Comparison of ENCODE assay signal across 1 cellular context in genomic region chr6:99568103-99568933, GRCh38.
A peak's percentile ranks its signal among the peaks of the same experiment; 100 is the strongest.
TF ChIP-seq lines count a peak whose summit lies in the region.

Gene CCNC (minus strand): TSS chr6:99568660. CDS start chr6:99568527, 133 bp downstream.

TF ChIP-seq in HepG2, 621 proteins besides CTCF, POLR2A, EP300 and RAD21 (continued from another document and continues in another):
- TF ChIP-seq MNT (IDR thresholded peaks at IDR 0.05) (no peak), MBD4 (IDR thresholded peaks at IDR 0.05; ENCODE audit: borderline replicate concordance, low read length) (no peak; the same call in 1 of the 2 replicates), ELF1 (CRISPR knock-in tag; IDR thresholded peaks at IDR 0.05) (peak; percentile 85), ZNF605 (CRISPR knock-in tag; IDR thresholded peaks at IDR 0.05) (no peak; the same call in 1 of the 2 replicates), ZNF746 (CRISPR knock-in tag; IDR thresholded peaks at IDR 0.05) (no peak; the same call in 1 of the 2 replicates), ZFY (CRISPR knock-in tag; IDR thresholded peaks at IDR 0.05) (peak; percentile 99), IRF1 (CRISPR knock-in tag; IDR thresholded peaks at IDR 0.05; ENCODE audit: low read depth) (0 out of 2 replicates have a peak, but pooled peaks have one; percentile 85), ZNF263 (CRISPR knock-in tag; IDR thresholded peaks at IDR 0.05) (peak; percentile 75), ZNF205 (CRISPR knock-in tag; IDR thresholded peaks at IDR 0.05) (peak; percentile 94), POGZ (CRISPR knock-in tag; IDR thresholded peaks at IDR 0.05) (peak; percentile 99), NFYB (CRISPR knock-in tag; IDR thresholded peaks at IDR 0.05) (no peak; the same call in 1 of the 2 replicates), THAP11 (CRISPR knock-in tag; IDR thresholded peaks at IDR 0.05) (peak; percentile 92), ZNF317 (CRISPR knock-in tag; IDR thresholded peaks at IDR 0.05) (peak; percentile 76), SCMH1 (CRISPR knock-in tag; IDR thresholded peaks at IDR 0.05; ENCODE audit: borderline replicate concordance) (no peak), HOXA9 (CRISPR knock-in tag; IDR thresholded peaks at IDR 0.05; ENCODE audit: borderline replicate concordance) (no peak), ZNF597 (CRISPR knock-in tag; IDR thresholded peaks at IDR 0.05) (no peak), SIN3B (IDR thresholded peaks at IDR 0.05; ENCODE audit: low read length) (peak; percentile 69; the same call in 1 of the 2 replicates), ZNF670 (CRISPR knock-in tag; IDR thresholded peaks at IDR 0.05; ENCODE audit: borderline replicate concordance) (peak; percentile 88; the same call in 1 of the 2 replicates), FOXA3 (CRISPR knock-in tag; IDR thresholded peaks at IDR 0.05) (peak; percentile 64), JUND (CRISPR knock-in tag; IDR thresholded peaks at IDR 0.05) (peak; percentile 57), ZSCAN29 (CRISPR knock-in tag; conservative IDR thresholded peaks at IDR 0.05) (peak; percentile 63; the same call in 1 of the 2 replicates), BRCA1 (CRISPR knock-in tag; IDR thresholded peaks at IDR 0.05) (peak; percentile 72; the same call in 1 of the 2 replicates), ZMYM4 (CRISPR knock-in tag; IDR thresholded peaks at IDR 0.05) (peak; percentile 99), ELK4 (CRISPR knock-in tag; IDR thresholded peaks at IDR 0.05; ENCODE audit: borderline replicate concordance) (no peak), KAT2B (IDR thresholded peaks at IDR 0.05; ENCODE audit: borderline replicate concordance, low read depth, low read length) (no peak), HNRNPH1 (optimal IDR thresholded peaks at IDR 0.05; ENCODE audit: low read depth, low read length) (no peak), HNF1B (CRISPR knock-in tag; IDR thresholded peaks at IDR 0.05) (peak; percentile 90), TBX3 (IDR thresholded peaks at IDR 0.05; ENCODE audit: borderline replicate concordance) (peak; percentile 59; the same call in 1 of the 2 replicates), PAX8 (CRISPR knock-in tag; IDR thresholded peaks at IDR 0.05; ENCODE audit: borderline replicate concordance) (0 out of 2 replicates have a peak, but pooled peaks have one; percentile 79), NFATC3 (CRISPR knock-in tag; IDR thresholded peaks at IDR 0.05) (no peak), ZNF354B (CRISPR knock-in tag; IDR thresholded peaks at IDR 0.05) (peak; percentile 94; the same call in 1 of the 2 replicates), NR1H2 (CRISPR knock-in tag; IDR thresholded peaks at IDR 0.05; ENCODE audit: borderline replicate concordance, low read depth) (no peak), MAFG (CRISPR knock-in tag; IDR thresholded peaks at IDR 0.05) (no peak), CAMTA2 (CRISPR knock-in tag; IDR thresholded peaks at IDR 0.05; ENCODE audit: borderline replicate concordance) (no peak), SMAD1 (CRISPR knock-in tag; IDR thresholded peaks at IDR 0.05; ENCODE audit: borderline replicate concordance, low read depth) (peak; percentile 46; the same call in 1 of the 2 replicates), ARID5B (CRISPR knock-in tag; IDR thresholded peaks at IDR 0.05) (peak; percentile 79), POLR2AphosphoS5 (IDR thresholded peaks at IDR 0.05; ENCODE audit: low read depth, low read length) (peak; percentile 93), ZNF891 (CRISPR knock-in tag; IDR thresholded peaks at IDR 0.05) (peak; percentile 91), ZNF644 (CRISPR knock-in tag; IDR thresholded peaks at IDR 0.05; ENCODE audit: low read depth) (0 out of 2 replicates have a peak, but pooled peaks have one; percentile 16), RBM39 (IDR thresholded peaks at IDR 0.05; ENCODE audit: low read depth, low read length, poor library complexity, severe bottlenecking) (peak; percentile 95), SIX4 (CRISPR knock-in tag; IDR thresholded peaks at IDR 0.05) (peak; percentile 47; the same call in 1 of the 2 replicates)
- TF ChIP-seq, protein P1, sequence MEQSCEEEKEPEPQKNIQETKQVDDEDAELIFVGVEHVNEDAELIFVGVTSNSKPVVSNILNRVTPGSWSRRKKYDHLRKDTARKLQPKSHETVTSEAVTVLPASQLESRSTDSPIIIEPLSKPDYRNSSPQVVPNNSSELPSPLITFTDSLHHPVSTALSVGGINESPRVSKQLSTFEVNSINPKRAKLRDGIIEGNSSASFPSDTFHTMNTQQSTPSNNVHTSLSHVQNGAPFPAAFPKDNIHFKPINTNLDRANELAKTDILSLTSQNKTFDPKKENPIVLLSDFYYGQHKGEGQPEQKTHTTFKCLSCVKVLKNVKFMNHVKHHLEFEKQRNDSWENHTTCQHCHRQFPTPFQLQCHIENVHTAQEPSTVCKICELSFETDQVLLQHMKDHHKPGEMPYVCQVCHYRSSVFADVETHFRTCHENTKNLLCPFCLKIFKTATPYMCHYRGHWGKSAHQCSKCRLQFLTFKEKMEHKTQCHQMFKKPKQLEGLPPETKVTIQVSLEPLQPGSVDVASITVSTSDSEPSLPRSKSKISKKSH (CRISPR knock-in tag; IDR thresholded peaks at IDR 0.05; ENCODE audit: borderline replicate concordance): peak; percentile 65; the same call in 1 of the 2 replicates
- TF ChIP-seq, protein P2, sequence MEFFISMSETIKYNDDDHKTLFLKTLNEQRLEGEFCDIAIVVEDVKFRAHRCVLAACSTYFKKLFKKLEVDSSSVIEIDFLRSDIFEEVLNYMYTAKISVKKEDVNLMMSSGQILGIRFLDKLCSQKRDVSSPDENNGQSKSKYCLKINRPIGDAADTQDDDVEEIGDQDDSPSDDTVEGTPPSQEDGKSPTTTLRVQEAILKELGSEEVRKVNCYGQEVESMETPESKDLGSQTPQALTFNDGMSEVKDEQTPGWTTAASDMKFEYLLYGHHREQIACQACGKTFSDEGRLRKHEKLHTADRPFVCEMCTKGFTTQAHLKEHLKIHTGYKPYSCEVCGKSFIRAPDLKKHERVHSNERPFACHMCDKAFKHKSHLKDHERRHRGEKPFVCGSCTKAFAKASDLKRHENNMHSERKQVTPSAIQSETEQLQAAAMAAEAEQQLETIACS (CRISPR knock-in tag; IDR thresholded peaks at IDR 0.05): peak; percentile 57; the same call in 1 of the 2 replicates
- TF ChIP-seq, protein P3, sequence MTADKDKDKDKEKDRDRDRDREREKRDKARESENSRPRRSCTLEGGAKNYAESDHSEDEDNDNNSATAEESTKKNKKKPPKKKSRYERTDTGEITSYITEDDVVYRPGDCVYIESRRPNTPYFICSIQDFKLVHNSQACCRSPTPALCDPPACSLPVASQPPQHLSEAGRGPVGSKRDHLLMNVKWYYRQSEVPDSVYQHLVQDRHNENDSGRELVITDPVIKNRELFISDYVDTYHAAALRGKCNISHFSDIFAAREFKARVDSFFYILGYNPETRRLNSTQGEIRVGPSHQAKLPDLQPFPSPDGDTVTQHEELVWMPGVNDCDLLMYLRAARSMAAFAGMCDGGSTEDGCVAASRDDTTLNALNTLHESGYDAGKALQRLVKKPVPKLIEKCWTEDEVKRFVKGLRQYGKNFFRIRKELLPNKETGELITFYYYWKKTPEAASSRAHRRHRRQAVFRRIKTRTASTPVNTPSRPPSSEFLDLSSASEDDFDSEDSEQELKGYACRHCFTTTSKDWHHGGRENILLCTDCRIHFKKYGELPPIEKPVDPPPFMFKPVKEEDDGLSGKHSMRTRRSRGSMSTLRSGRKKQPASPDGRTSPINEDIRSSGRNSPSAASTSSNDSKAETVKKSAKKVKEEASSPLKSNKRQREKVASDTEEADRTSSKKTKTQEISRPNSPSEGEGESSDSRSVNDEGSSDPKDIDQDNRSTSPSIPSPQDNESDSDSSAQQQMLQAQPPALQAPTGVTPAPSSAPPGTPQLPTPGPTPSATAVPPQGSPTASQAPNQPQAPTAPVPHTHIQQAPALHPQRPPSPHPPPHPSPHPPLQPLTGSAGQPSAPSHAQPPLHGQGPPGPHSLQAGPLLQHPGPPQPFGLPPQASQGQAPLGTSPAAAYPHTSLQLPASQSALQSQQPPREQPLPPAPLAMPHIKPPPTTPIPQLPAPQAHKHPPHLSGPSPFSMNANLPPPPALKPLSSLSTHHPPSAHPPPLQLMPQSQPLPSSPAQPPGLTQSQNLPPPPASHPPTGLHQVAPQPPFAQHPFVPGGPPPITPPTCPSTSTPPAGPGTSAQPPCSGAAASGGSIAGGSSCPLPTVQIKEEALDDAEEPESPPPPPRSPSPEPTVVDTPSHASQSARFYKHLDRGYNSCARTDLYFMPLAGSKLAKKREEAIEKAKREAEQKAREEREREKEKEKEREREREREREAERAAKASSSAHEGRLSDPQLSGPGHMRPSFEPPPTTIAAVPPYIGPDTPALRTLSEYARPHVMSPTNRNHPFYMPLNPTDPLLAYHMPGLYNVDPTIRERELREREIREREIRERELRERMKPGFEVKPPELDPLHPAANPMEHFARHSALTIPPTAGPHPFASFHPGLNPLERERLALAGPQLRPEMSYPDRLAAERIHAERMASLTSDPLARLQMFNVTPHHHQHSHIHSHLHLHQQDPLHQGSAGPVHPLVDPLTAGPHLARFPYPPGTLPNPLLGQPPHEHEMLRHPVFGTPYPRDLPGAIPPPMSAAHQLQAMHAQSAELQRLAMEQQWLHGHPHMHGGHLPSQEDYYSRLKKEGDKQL (CRISPR knock-in tag; IDR thresholded peaks at IDR 0.05; ENCODE audit: low read depth): peak; percentile 67
- TF ChIP-seq, protein P4, sequence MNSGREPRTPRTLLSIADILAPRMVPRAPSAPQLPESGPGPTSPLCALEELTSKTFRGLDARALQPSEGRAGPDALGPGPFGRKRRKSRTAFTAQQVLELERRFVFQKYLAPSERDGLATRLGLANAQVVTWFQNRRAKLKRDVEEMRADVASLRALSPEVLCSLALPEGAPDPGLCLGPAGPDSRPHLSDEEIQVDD (CRISPR knock-in tag; IDR thresholded peaks at IDR 0.05; ENCODE audit: borderline replicate concordance): no peak; the same call in 1 of the 2 replicates
